Comparison of ENCODE assay signal across 8 cellular contexts in genomic region chr22:21651521-21652009, GRCh38. TPM values are rescaled to one million over a fixed set of nuclear protein-coding genes. Genes with fewer than 3 reads are reported as not detected.
A peak's percentile ranks its signal among the peaks of the same experiment; 100 is the strongest.
DNase-seq lines count a peak whose midpoint lies in the region; ATAC-seq and TF ChIP-seq lines count a peak whose summit lies in the region.

No MANE protein-coding gene starts in this region.

- 5% methylated on average over 29 of the region's 29 CpGs for WGBS in liver

- no peaks in the 10 kb centered on the region for H3K27me3 ChIP-seq in adipocyte (replicated peaks; ENCODE audit: control insufficient read depth, insufficient read depth, low read length)
- H3K27me3 ChIP-seq in liver (ENCODE audit: control insufficient read depth in 4 of 4, insufficient read depth in 4 of 4, low read length in 3 of 4) = no peaks in the 10 kb centered on the region
- H3K27me3 ChIP-seq in upper lobe of right lung = no peaks in the 10 kb centered on the region

- no peaks in the 10 kb centered on the region for H3K9me3 ChIP-seq in adipocyte (ENCODE audit: control insufficient read depth, low read length)
- no peaks in the 10 kb centered on the region for H3K9me3 ChIP-seq in liver (ENCODE audit: control insufficient read depth in 4 of 4, low read length in 3 of 4)
- H3K9me3 ChIP-seq in upper lobe of right lung = no peaks in the 10 kb centered on the region

- in situ Hi-C loops in ACHN (cut with HindIII; ENCODE audit: low pct_ligation_motif_present, low pct_unique_long_range_greater_than_20kb, low sequenced_read_pairs) = no loop called here

- intact Hi-C loops in upper lobe of right lung (cut with DNase I) = no loop called here

- peak; percentile 19 for ATAC-seq in HG03066 (IDR thresholded peaks at IDR 0.05; ENCODE audit: low read depth, unreplicated experiment)
- ATAC-seq in upper lobe of right lung = no peak

- H3K9ac ChIP-seq in adipocyte (ENCODE audit: low read length) (peak overlapping the region; percentile 81), liver (ENCODE audit: low read depth in 1 of 2, low read length in 2 of 2) (no peak overlapping the region)

- peak; percentile 51 for DNase-seq in NCI-H1092 treated with DMSO at 0.1 percent for 48 hours (lab: John Stamatoyannopoulos, UW)
- no peak for DNase-seq in NCI-H1092 (lab: John Stamatoyannopoulos, UW)
- no peak for DNase-seq in adipocyte (ENCODE audit: low read depth)
- DNase-seq in upper lobe of right lung = no peak
- no peak for DNase-seq in ACHN
- DNase-seq in SKM-1 treated with dmso at 0.1 percent for 144 hours (lab: John Stamatoyannopoulos, UW; ENCODE audit: unreplicated experiment) = no peak

- TF ChIP-seq CTCF in liver (IDR thresholded peaks at IDR 0.05; ENCODE audit: low read depth, low read length, missing input control) (no peak), upper lobe of right lung (IDR thresholded peaks at IDR 0.05) (no peak)

- H3K36me3 ChIP-seq in adipocyte (ENCODE audit: control insufficient read depth, insufficient read depth, low read length, severe bottlenecking) = peaks cover 3% of the 10 kb centered on the region
- peaks cover 0 to 5% (median 3%) of the 10 kb centered on the region in 4 donors for H3K36me3 ChIP-seq in liver (ENCODE audit: control insufficient read depth in 4 of 4, insufficient read depth in 3 of 4, low read depth in 1 of 4, low read length in 3 of 4)
- peaks cover 7% of the 10 kb centered on the region for H3K36me3 ChIP-seq in upper lobe of right lung

- TF ChIP-seq RAD21 in liver (IDR thresholded peaks at IDR 0.05) = no peak

- peak overlapping the region; percentile 82 for H3K4me3 ChIP-seq in adipocyte (ENCODE audit: low read length)
- H3K4me3 ChIP-seq in liver (ENCODE audit: low read depth in 1 of 3, low read length in 3 of 3) = peak overlapping the region in 2 of 3 donors; percentile 50 to 52
- peak overlapping the region; percentile 66 for H3K4me3 ChIP-seq in upper lobe of right lung

- H3K4me1 ChIP-seq in adipocyte (ENCODE audit: control insufficient read depth, insufficient read depth, low read length) (peaks cover 12% of the 10 kb centered on the region), liver (ENCODE audit: control insufficient read depth in 4 of 4, insufficient read depth in 4 of 4, low read length in 3 of 4) (peaks cover 11 to 17% (median 13%) of the 10 kb centered on the region in 4 donors), upper lobe of right lung (peaks cover 20% of the 10 kb centered on the region)

- H3K27ac ChIP-seq in liver (ENCODE audit: low read depth in 1 of 2, low read length in 2 of 2) (no peak overlapping the region), upper lobe of right lung (peak overlapping the region; percentile 3)

TF ChIP-seq in liver, 16 proteins besides CTCF, POLR2A, EP300 and RAD21:
- TF ChIP-seq TAF1 (conservative IDR thresholded peaks at IDR 0.05) (no peak), RXRA (IDR thresholded peaks at IDR 0.05) (no peak), NR2F2 (IDR thresholded peaks at IDR 0.05) (no peak), GABPA (IDR thresholded peaks at IDR 0.05 in 1 of 2, conservative IDR thresholded peaks at IDR 0.05 in 1 of 2) (no peak), HNF4G (IDR thresholded peaks at IDR 0.05) (no peak), JUND (IDR thresholded peaks at IDR 0.05) (no peak), FOXA1 (IDR thresholded peaks at IDR 0.05) (no peak), ZBTB33 (IDR thresholded peaks at IDR 0.05) (no peak), HNF4A (conservative IDR thresholded peaks at IDR 0.05) (no peak), FOXA2 (IDR thresholded peaks at IDR 0.05) (no peak), SP1 (IDR thresholded peaks at IDR 0.05) (no peak), EGR1 (IDR thresholded peaks at IDR 0.05; ENCODE audit: low read depth in 2 of 2) (no peak), YY1 (IDR thresholded peaks at IDR 0.05) (no peak)
- TF ChIP-seq, protein P1, sequence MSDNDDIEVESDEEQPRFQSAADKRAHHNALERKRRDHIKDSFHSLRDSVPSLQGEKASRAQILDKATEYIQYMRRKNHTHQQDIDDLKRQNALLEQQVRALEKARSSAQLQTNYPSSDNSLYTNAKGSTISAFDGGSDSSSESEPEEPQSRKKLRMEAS (IDR thresholded peaks at IDR 0.05) = no peak
- TF ChIP-seq, protein P2, sequence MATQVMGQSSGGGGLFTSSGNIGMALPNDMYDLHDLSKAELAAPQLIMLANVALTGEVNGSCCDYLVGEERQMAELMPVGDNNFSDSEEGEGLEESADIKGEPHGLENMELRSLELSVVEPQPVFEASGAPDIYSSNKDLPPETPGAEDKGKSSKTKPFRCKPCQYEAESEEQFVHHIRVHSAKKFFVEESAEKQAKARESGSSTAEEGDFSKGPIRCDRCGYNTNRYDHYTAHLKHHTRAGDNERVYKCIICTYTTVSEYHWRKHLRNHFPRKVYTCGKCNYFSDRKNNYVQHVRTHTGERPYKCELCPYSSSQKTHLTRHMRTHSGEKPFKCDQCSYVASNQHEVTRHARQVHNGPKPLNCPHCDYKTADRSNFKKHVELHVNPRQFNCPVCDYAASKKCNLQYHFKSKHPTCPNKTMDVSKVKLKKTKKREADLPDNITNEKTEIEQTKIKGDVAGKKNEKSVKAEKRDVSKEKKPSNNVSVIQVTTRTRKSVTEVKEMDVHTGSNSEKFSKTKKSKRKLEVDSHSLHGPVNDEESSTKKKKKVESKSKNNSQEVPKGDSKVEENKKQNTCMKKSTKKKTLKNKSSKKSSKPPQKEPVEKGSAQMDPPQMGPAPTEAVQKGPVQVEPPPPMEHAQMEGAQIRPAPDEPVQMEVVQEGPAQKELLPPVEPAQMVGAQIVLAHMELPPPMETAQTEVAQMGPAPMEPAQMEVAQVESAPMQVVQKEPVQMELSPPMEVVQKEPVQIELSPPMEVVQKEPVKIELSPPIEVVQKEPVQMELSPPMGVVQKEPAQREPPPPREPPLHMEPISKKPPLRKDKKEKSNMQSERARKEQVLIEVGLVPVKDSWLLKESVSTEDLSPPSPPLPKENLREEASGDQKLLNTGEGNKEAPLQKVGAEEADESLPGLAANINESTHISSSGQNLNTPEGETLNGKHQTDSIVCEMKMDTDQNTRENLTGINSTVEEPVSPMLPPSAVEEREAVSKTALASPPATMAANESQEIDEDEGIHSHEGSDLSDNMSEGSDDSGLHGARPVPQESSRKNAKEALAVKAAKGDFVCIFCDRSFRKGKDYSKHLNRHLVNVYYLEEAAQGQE (IDR thresholded peaks at IDR 0.05) = no peak
- TF ChIP-seq, protein P3, sequence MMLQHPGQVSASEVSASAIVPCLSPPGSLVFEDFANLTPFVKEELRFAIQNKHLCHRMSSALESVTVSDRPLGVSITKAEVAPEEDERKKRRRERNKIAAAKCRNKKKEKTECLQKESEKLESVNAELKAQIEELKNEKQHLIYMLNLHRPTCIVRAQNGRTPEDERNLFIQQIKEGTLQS (IDR thresholded peaks at IDR 0.05) = no peak

RNA-seq across cellular contexts. Expression of gene SDF2L1, which starts 9.5 kb away (rescaled TPM):
- total RNA-seq in liver = 100 to 1,000 TPM in 1 of 2 donors, 10 to 100 TPM in 1; 44.8 to 121 TPM
- polyA plus RNA-seq in liver = 100 to 1,000 TPM in 1 of 2 donors, 10 to 100 TPM in 1; 36.3 to 173 TPM
- total RNA-seq in upper lobe of right lung = 41.3 TPM

RNA-seq across cellular contexts. Expression of gene PPIL2, which starts 14.2 kb away (rescaled TPM):
- total RNA-seq in liver (10 to 100 TPM; 19.5 to 26.7 TPM), upper lobe of right lung (40.3 TPM)
- 10 to 100 TPM; 12.4 to 15.5 TPM for polyA plus RNA-seq in liver

RNA-seq across cellular contexts. Expression of gene CCDC116, which starts 19.0 kb away (rescaled TPM):
- total RNA-seq in liver (under 1 TPM; 0.05 to 0.08 TPM), upper lobe of right lung (0.69 TPM)
- under 1 TPM in 1 of 2 donors, not detected in 1; 0.05 TPM for polyA plus RNA-seq in liver

RNA-seq across cellular contexts. Expression of gene YDJC, which starts 21.7 kb away (rescaled TPM):
- total RNA-seq in liver = 1 to 10 TPM; 8.0 to 8.5 TPM
- 10 to 100 TPM in 1 of 2 donors, 1 to 10 TPM in 1; 8.0 to 18.7 TPM for polyA plus RNA-seq in liver
- 13.9 TPM for total RNA-seq in upper lobe of right lung
